18 cellular contexts compared by ENCODE assay signal in genomic region chr1:3783651-3784474, GRCh38. TPM values are rescaled to one million over a fixed set of nuclear protein-coding genes. Genes with fewer than 3 reads are reported as not detected.
A peak's percentile ranks its signal among the peaks of the same experiment; 100 is the strongest.
DNase-seq lines count a peak whose midpoint lies in the region; ATAC-seq, FAIRE-seq and TF ChIP-seq lines count a peak whose summit lies in the region.
"Had no signal": no experiment of that assay in that cellular context is flagged by ENCODE, and none has a peak within 500 bp of the region (broad histone marks: within the 10 kb centered on the region; RNA-seq: fewer than 3 reads in every experiment).

No MANE protein-coding gene starts in this region.

- H3K4me2 ChIP-seq in HepG2 (ENCODE audit: low read depth, low read length): no peak overlapping the region

- intact Hi-C loops in Panc1 (cut with micrococcal nuclease; ENCODE audit: unreplicated experiment) (no loop called here), HepG2 (cut with micrococcal nuclease; ENCODE audit: unreplicated experiment) (no loop called here)

- no peak overlapping the region for H3K9ac ChIP-seq in HepG2 (ENCODE audit: insufficient read depth, low read depth, low read length)
- H3K9ac ChIP-seq: GM23248 had no signal

- H3K36me3 Mint-ChIP-seq in stimulated activated effector memory CD8-positive, alpha-beta T cell treated with anti-CD3 and anti-CD28 coated beads, Interleukin-12 subunit alpha, Interleukin-12 subunit beta, amount 100 ng/mL, for 72 hours: peaks cover 90% of the 10 kb centered on the region
- peaks cover 48% of the 10 kb centered on the region for H3K36me3 Mint-ChIP-seq in chondrocyte (ENCODE audit: low read depth)

- H3K27me3 Mint-ChIP-seq in chondrocyte (ENCODE audit: low read depth): no peaks in the 10 kb centered on the region

- H3K79me2 ChIP-seq in HepG2 (ENCODE audit: insufficient read depth, low read length): peaks cover 6% of the 10 kb centered on the region

- H3K36me3 ChIP-seq in Panc1 (ENCODE audit: control insufficient read depth, insufficient read depth, low read length): peaks cover 2% of the 10 kb centered on the region; the same call in 1 of the 2 replicates
- H3K36me3 ChIP-seq in HepG2 (replicated peaks in 1 of 2; ENCODE audit: control insufficient read depth in 1 of 2, insufficient read depth in 2 of 2, low read length in 2 of 2): peaks cover 21 to 61% of the 10 kb centered on the region in 2 experiments

- no peaks in the 10 kb centered on the region for H3K9me3 ChIP-seq in Panc1 (ENCODE audit: control insufficient read depth, insufficient read depth, low read depth, low read length)
- no peaks in the 10 kb centered on the region for H3K9me3 ChIP-seq in HepG2 (ENCODE audit: low read length)
- H3K9me3 ChIP-seq: SJSA1 had no signal

- BruUV-seq in Panc1 (replicated peaks; lab: Mats Ljungman, UMichigan) (TSS peak; percentile 57), HepG2 (replicated peaks; lab: Mats Ljungman, UMichigan) (TSS peak; percentile 32)

- H3K9me3 Mint-ChIP-seq in stimulated activated effector memory CD8-positive, alpha-beta T cell treated with anti-CD3 and anti-CD28 coated beads, Interleukin-12 subunit alpha, Interleukin-12 subunit beta, amount 100 ng/mL, for 72 hours: no peaks in the 10 kb centered on the region
- no peaks in the 10 kb centered on the region for H3K9me3 Mint-ChIP-seq in chondrocyte (ENCODE audit: low read depth)

- TF ChIP-seq CTCF in GM13977 (IDR thresholded peaks at IDR 0.05; ENCODE audit: extremely low read depth, insufficient read depth, missing control alignments): no peak
- no peak for TF ChIP-seq CTCF in Panc1 (IDR thresholded peaks at IDR 0.05)
- no peak for TF ChIP-seq CTCF in HepG2 (CRISPR knock-in tag; IDR thresholded peaks at IDR 0.05)
- TF ChIP-seq CTCF in chondrocyte (IDR thresholded peaks at IDR 0.05): no peak

- WGBS in HepG2 (ENCODE audit: low lambda C conversion rate): 97% methylated on average over 18 of the region's 30 CpGs

- TF ChIP-seq RAD21 in HepG2 (CRISPR knock-in tag; IDR thresholded peaks at IDR 0.05): no peak

- H3K4me1 ChIP-seq in Panc1 (ENCODE audit: control insufficient read depth, insufficient read depth, low read length): no peaks in the 10 kb centered on the region
- peaks cover 25% of the 10 kb centered on the region for H3K4me1 ChIP-seq in HepG2 (ENCODE audit: insufficient read depth, low read length)
- H3K4me1 ChIP-seq: SJSA1 had no signal

- POLR2A ChIA-PET in Panc1 (lab: Charles Lee) (no interaction called here), HepG2 (lab: Yijun Ruan, JAX) (interaction anchor here (1.1 to 2.4 kb wide), 3 partner anchors 10 to 12 kb away, joined by 3 to 10 read pairs (median 7); partner anchors contain the start of gene LRRC47)

- H3K27ac ChIP-seq in Panc1 (ENCODE audit: low read length) (no peak overlapping the region), HepG2 (ENCODE audit: extremely low read length, insufficient read depth, low read length) (no peak overlapping the region)
- H3K27ac ChIP-seq: GM23248, SJSA1 had no signal

- H3K4me3 Mint-ChIP-seq in stimulated activated effector memory CD8-positive, alpha-beta T cell treated with anti-CD3 and anti-CD28 coated beads, Interleukin-12 subunit alpha, Interleukin-12 subunit beta, amount 100 ng/mL, for 72 hours: no peak overlapping the region
- H3K4me3 Mint-ChIP-seq in chondrocyte (ENCODE audit: unreplicated experiment): no peak overlapping the region

- DNase-seq in GM13977 (ENCODE audit: low spot score) (peak; percentile 15), Panc1 (ENCODE audit: low read depth, low spot score) (no peak), HepG2 (ENCODE audit: low spot score) (no peak), chondrocyte (ENCODE audit: low spot score) (no peak)
- DNase-seq in stimulated activated effector memory CD8-positive, alpha-beta T cell treated with anti-CD3 and anti-CD28 coated beads, Interleukin-12 subunit alpha, Interleukin-12 subunit beta, amount 100 ng/mL, for 72 hours (ENCODE audit: low spot score in 2 of 2): no peak
- DNase-seq: ACHN, DMS 273 treated with DMSO at 0.1 percent for 48 hours, DND-41, GM23248, HCEC 1CT, NCI-H1417 treated with DMSO at 0.1 percent for 48 hours, NCI-H187 treated with DMSO at 0.1 percent for 48 hours, NCI-H526 had no signal

- in situ Hi-C loops in GM13977 (cut with MboI; ENCODE audit: low pct_unique_long_range_greater_than_20kb, low sequenced_read_pairs, unreplicated experiment): no loop called here
- in situ Hi-C loops in Panc1 (cut with HindIII; ENCODE audit: low pct_unique_long_range_greater_than_20kb, low sequenced_read_pairs): no loop called here
- in situ Hi-C loops in HepG2 (cut with HindIII; ENCODE audit: extremely low pct_ligation_motif_present, low pct_unique_long_range_greater_than_20kb): no loop called here

- peaks cover 22% of the 10 kb centered on the region for H3K4me1 Mint-ChIP-seq in stimulated activated effector memory CD8-positive, alpha-beta T cell treated with anti-CD3 and anti-CD28 coated beads, Interleukin-12 subunit alpha, Interleukin-12 subunit beta, amount 100 ng/mL, for 72 hours
- no peaks in the 10 kb centered on the region for H3K4me1 Mint-ChIP-seq in chondrocyte (ENCODE audit: low read depth)

- H4K20me1 ChIP-seq in HepG2 (ENCODE audit: insufficient read depth, low read length): no peaks in the 10 kb centered on the region

- TF ChIP-seq POLR2A in HepG2 (IDR thresholded peaks at IDR 0.05; ENCODE audit: insufficient read depth in 1 of 2, low read depth in 2 of 2, low read length in 2 of 2): peak in 1 of 2 experiments; percentile 23; a peak in 1 of 4 replicates

- TF ChIP-seq EP300 in HepG2 (IDR thresholded peaks at IDR 0.05; ENCODE audit: low read depth in 2 of 2, low read length in 2 of 2): no peak
- TF ChIP-seq EP300 in HepG2 (CRISPR knock-in tag; IDR thresholded peaks at IDR 0.05; ENCODE audit: borderline replicate concordance): no peak

- peak overlapping the region; percentile 34 for H3K27ac Mint-ChIP-seq in stimulated activated effector memory CD8-positive, alpha-beta T cell treated with anti-CD3 and anti-CD28 coated beads, Interleukin-12 subunit alpha, Interleukin-12 subunit beta, amount 100 ng/mL, for 72 hours
- no peak overlapping the region for H3K27ac Mint-ChIP-seq in chondrocyte (ENCODE audit: unreplicated experiment)

- CTCF ChIA-PET in Panc1 (lab: Charles Lee): no interaction called here
- CTCF ChIA-PET in HepG2 (lab: Yijun Ruan, JAX; ENCODE audit: low intra/inter-chr PET ratio, low total read pairs): no interaction called here

- H3K27me3 ChIP-seq in Panc1 (ENCODE audit: control insufficient read depth, insufficient read depth, low read length) (no peaks in the 10 kb centered on the region), HepG2 (ENCODE audit: control insufficient read depth in 1 of 2, insufficient read depth in 2 of 2, low read length in 2 of 2) (no peaks in the 10 kb centered on the region)
- H3K27me3 ChIP-seq: SJSA1 had no signal

- H2AFZ ChIP-seq in HepG2 (ENCODE audit: low read length): no peak overlapping the region
- H2AFZ ChIP-seq: GM23248 had no signal

- no peak for ATAC-seq in Panc1
- no peak for ATAC-seq in HepG2
- no peak for ATAC-seq in stimulated activated effector memory CD8-positive, alpha-beta T cell treated with anti-CD3 and anti-CD28 coated beads, Interleukin-12 subunit alpha, Interleukin-12 subunit beta, amount 100 ng/mL, for 72 hours
- ATAC-seq in HG03432 (IDR thresholded peaks at IDR 0.05; ENCODE audit: unreplicated experiment): no peak
- no peak for ATAC-seq in HG02571 (IDR thresholded peaks at IDR 0.05; ENCODE audit: unreplicated experiment)

- H3K4me3 ChIP-seq in Panc1 (ENCODE audit: low read depth in 2 of 2, low read length in 2 of 2): no peak overlapping the region
- H3K4me3 ChIP-seq in HepG2 (replicated peaks in 1 of 3; ENCODE audit: insufficient read depth in 1 of 3, low read depth in 2 of 3, low read length in 3 of 3): no peak overlapping the region
- H3K4me3 ChIP-seq: GM23248, SJSA1 had no signal

- no peak for FAIRE-seq in HepG2 (lab: Jason Lieb, UNC)

RNA-seq across cellular contexts. Expression of gene SMIM1, which starts 11.3 kb away (rescaled TPM):
- total RNA-seq in Panc1 (2021; ENCODE audit: unreplicated experiment) (35.5 TPM), HepG2 (2016; rRNA removed; fragmentation: Illumina TruSeq; extraction: Trizol) (55.8 and 56.3 TPM in 2 replicates), chondrocyte (0.72 to 1.00 TPM in 2 of 3 replicates, not detected in the other)
- polyA plus RNA-seq in Panc1 (2012; ENCODE audit: insufficient read length): 37.1 TPM
- total RNA-seq in HepG2 (2016; cell fraction: cytosol; rRNA removed; fragmentation: Illumina TruSeq; extraction: Trizol; ENCODE audit: low read depth): 360 and 516 TPM in 2 replicates
- total RNA-seq in HepG2 (2016; cell fraction: insoluble cytoplasmic fraction; rRNA removed; fragmentation: Illumina TruSeq; extraction: Trizol): 54.3 and 58.0 TPM in 2 replicates
- total RNA-seq in HepG2 (2016; cell fraction: membrane; rRNA removed; fragmentation: Illumina TruSeq; extraction: Trizol): 94.8 and 147 TPM in 2 replicates
- total RNA-seq in HepG2 (2016; cell fraction: nucleus; rRNA removed; fragmentation: Illumina TruSeq; extraction: Trizol): 35.3 and 45.5 TPM in 2 replicates
- polyA plus RNA-seq in HepG2 (2011; rRNA removed): 12.4 and 22.2 TPM in 2 replicates
- 15.0 and 35.9 TPM in 2 replicates for polyA plus RNA-seq in HepG2 (2011; cell fraction: cytosol; rRNA removed)
- polyA plus RNA-seq in HepG2 (2011; cell fraction: nucleus; rRNA removed): 20.1 and 21.5 TPM in 2 replicates
- polyA plus RNA-seq in HepG2 (2012): 18.7 and 18.9 TPM in 2 replicates
- 172 and 230 TPM in 2 replicates for polyA plus RNA-seq in HepG2 (2016; cell fraction: cytosol; fragmentation: Illumina TruSeq; extraction: Trizol; ENCODE audit: low read depth)
- polyA plus RNA-seq in HepG2 (2016; cell fraction: insoluble cytoplasmic fraction; fragmentation: Illumina TruSeq; extraction: Trizol; ENCODE audit: low read depth): 45.5 and 47.9 TPM in 2 replicates
- polyA plus RNA-seq in HepG2 (2016; cell fraction: membrane; fragmentation: Illumina TruSeq; extraction: Trizol; ENCODE audit: low read depth): 82.1 and 104 TPM in 2 replicates
- 32.0 and 32.8 TPM in 2 replicates for polyA plus RNA-seq in HepG2 (2016; cell fraction: nucleus; fragmentation: Illumina TruSeq; extraction: Trizol; ENCODE audit: insufficient read depth, low read depth)
- polyA minus RNA-seq in HepG2 (2011; rRNA and poly(A)+ RNA removed; ENCODE audit: low replicate concordance): 29.5 TPM in 1 of 2 replicates, not detected in the other
- 18.6 and 19.1 TPM in 2 replicates for polyA minus RNA-seq in HepG2 (2011; cell fraction: cytosol; rRNA and poly(A)+ RNA removed)
- polyA minus RNA-seq in HepG2 (2011; cell fraction: nucleus; rRNA and poly(A)+ RNA removed): 17.1 and 18.4 TPM in 2 replicates
- total RNA-seq: GM23248, M059J, SJSA1 had no signal
- polyA plus RNA-seq: GM23248 had no signal

RNA-seq across cellular contexts. Expression of gene LRRC47, which starts 12.4 kb away (rescaled TPM):
- total RNA-seq in Panc1 (2021; ENCODE audit: unreplicated experiment) (51.0 TPM), HepG2 (2016; rRNA removed; fragmentation: Illumina TruSeq; extraction: Trizol) (52.4 and 52.5 TPM in 2 replicates), chondrocyte (44.0 to 45.8 TPM (median 45.7 TPM) in 3 replicates)
- polyA plus RNA-seq in Panc1 (2012; ENCODE audit: insufficient read length): 32.2 TPM
- 6.5 and 7.6 TPM in 2 replicates for total RNA-seq in HepG2 (2016; cell fraction: cytosol; rRNA removed; fragmentation: Illumina TruSeq; extraction: Trizol; ENCODE audit: low read depth)
- 47.8 and 53.6 TPM in 2 replicates for total RNA-seq in HepG2 (2016; cell fraction: insoluble cytoplasmic fraction; rRNA removed; fragmentation: Illumina TruSeq; extraction: Trizol)
- 11.1 and 12.6 TPM in 2 replicates for total RNA-seq in HepG2 (2016; cell fraction: membrane; rRNA removed; fragmentation: Illumina TruSeq; extraction: Trizol)
- total RNA-seq in HepG2 (2016; cell fraction: nucleus; rRNA removed; fragmentation: Illumina TruSeq; extraction: Trizol): 22.3 and 30.2 TPM in 2 replicates
- 18.3 and 20.2 TPM in 2 replicates for polyA plus RNA-seq in HepG2 (2011; rRNA removed)
- polyA plus RNA-seq in HepG2 (2011; cell fraction: cytosol; rRNA removed): 11.1 and 11.8 TPM in 2 replicates
- 22.8 and 33.3 TPM in 2 replicates for polyA plus RNA-seq in HepG2 (2011; cell fraction: nucleus; rRNA removed)
- polyA plus RNA-seq in HepG2 (2012): 19.1 and 36.0 TPM in 2 replicates
- polyA plus RNA-seq in HepG2 (2016; cell fraction: cytosol; fragmentation: Illumina TruSeq; extraction: Trizol; ENCODE audit: low read depth): 3.5 and 3.9 TPM in 2 replicates
- polyA plus RNA-seq in HepG2 (2016; cell fraction: insoluble cytoplasmic fraction; fragmentation: Illumina TruSeq; extraction: Trizol; ENCODE audit: low read depth): 46.2 and 54.8 TPM in 2 replicates
- 9.2 and 9.3 TPM in 2 replicates for polyA plus RNA-seq in HepG2 (2016; cell fraction: membrane; fragmentation: Illumina TruSeq; extraction: Trizol; ENCODE audit: low read depth)
- 63.9 and 68.5 TPM in 2 replicates for polyA plus RNA-seq in HepG2 (2016; cell fraction: nucleus; fragmentation: Illumina TruSeq; extraction: Trizol; ENCODE audit: insufficient read depth, low read depth)
- polyA minus RNA-seq in HepG2 (2011; rRNA and poly(A)+ RNA removed; ENCODE audit: low replicate concordance): 12.3 and 17.4 TPM in 2 replicates
- 12.0 and 18.0 TPM in 2 replicates for polyA minus RNA-seq in HepG2 (2011; cell fraction: cytosol; rRNA and poly(A)+ RNA removed)
- 10.1 and 11.3 TPM in 2 replicates for polyA minus RNA-seq in HepG2 (2011; cell fraction: nucleus; rRNA and poly(A)+ RNA removed)

RNA-seq across cellular contexts. Expression of gene CCDC27, which starts 31.6 kb away (rescaled TPM):
- total RNA-seq in Panc1 (2021; ENCODE audit: unreplicated experiment) (not detected), HepG2 (2016; rRNA removed; fragmentation: Illumina TruSeq; extraction: Trizol) (not detected in 2 replicates), chondrocyte (not detected in 3 replicates)
- polyA plus RNA-seq in Panc1 (2012; ENCODE audit: insufficient read length): 0.10 TPM
- total RNA-seq in HepG2 (2016; cell fraction: cytosol; rRNA removed; fragmentation: Illumina TruSeq; extraction: Trizol; ENCODE audit: low read depth): not detected in 2 replicates
- total RNA-seq in HepG2 (2016; cell fraction: insoluble cytoplasmic fraction; rRNA removed; fragmentation: Illumina TruSeq; extraction: Trizol): not detected in 2 replicates
- total RNA-seq in HepG2 (2016; cell fraction: membrane; rRNA removed; fragmentation: Illumina TruSeq; extraction: Trizol): not detected in 2 replicates
- total RNA-seq in HepG2 (2016; cell fraction: nucleus; rRNA removed; fragmentation: Illumina TruSeq; extraction: Trizol): not detected in 2 replicates
- polyA plus RNA-seq in HepG2 (2011; rRNA removed): not detected in 2 replicates
- not detected in 2 replicates for polyA plus RNA-seq in HepG2 (2011; cell fraction: cytosol; rRNA removed)
- polyA plus RNA-seq in HepG2 (2011; cell fraction: nucleus; rRNA removed): not detected in 2 replicates
- 0.23 TPM in 1 of 2 replicates, not detected in the other for polyA plus RNA-seq in HepG2 (2012)
- not detected in 2 replicates for polyA plus RNA-seq in HepG2 (2016; cell fraction: cytosol; fragmentation: Illumina TruSeq; extraction: Trizol; ENCODE audit: low read depth)
- polyA plus RNA-seq in HepG2 (2016; cell fraction: insoluble cytoplasmic fraction; fragmentation: Illumina TruSeq; extraction: Trizol; ENCODE audit: low read depth): not detected in 2 replicates
- polyA plus RNA-seq in HepG2 (2016; cell fraction: membrane; fragmentation: Illumina TruSeq; extraction: Trizol; ENCODE audit: low read depth): not detected in 2 replicates
- not detected in 2 replicates for polyA plus RNA-seq in HepG2 (2016; cell fraction: nucleus; fragmentation: Illumina TruSeq; extraction: Trizol; ENCODE audit: insufficient read depth, low read depth)
- polyA minus RNA-seq in HepG2 (2011; rRNA and poly(A)+ RNA removed; ENCODE audit: low replicate concordance): not detected in 2 replicates
- polyA minus RNA-seq in HepG2 (2011; cell fraction: cytosol; rRNA and poly(A)+ RNA removed): not detected in 2 replicates
- not detected in 2 replicates for polyA minus RNA-seq in HepG2 (2011; cell fraction: nucleus; rRNA and poly(A)+ RNA removed)
- total RNA-seq: G401, GM23248, M059J, SJSA1 had no signal
- polyA plus RNA-seq: GM23248 had no signal

Comparison
In these comparisons a context has a peak if more than half of its experiments do, and no peak if none do; other contexts are left out.
1. RNA of gene SMIM1, which starts 11.3 kb away (total RNA-seq): 35.3 to 516 TPM in HepG2 and 35.5 TPM in Panc1 (single experiment); 0.72 to 1.00 TPM in chondrocyte; every median in the first group is over 10 times any median in the second.